Comparison of ENCODE assay signal across 23 cellular contexts in genomic region chr2:15365411-15365810, GRCh38.
"Had no signal": no experiment of that assay in that cellular context is flagged by ENCODE, and none has a peak within 500 bp of the region (broad histone marks: within the 10 kb centered on the region; RNA-seq: fewer than 3 reads in every experiment).

No MANE protein-coding gene starts in this region.

- H3K4me1 ChIP-seq: prostate gland, sigmoid colon, tibial nerve, upper lobe of left lung had no signal

- H3K36me3 ChIP-seq: prostate gland, thoracic aorta had no signal

- FAIRE-seq: endometrium, keratinocyte, urothelium cell line had no signal

- H3K27ac ChIP-seq: neutrophil, prostate gland, sigmoid colon, spleen, thoracic aorta, tibial nerve, upper lobe of left lung had no signal

- H3K27me3 ChIP-seq: neutrophil, sigmoid colon, spleen, tibial nerve, upper lobe of left lung had no signal

- DNase-seq: cerebellar nuclear complex; cortex of kidney; effector memory CD8-positive, alpha-beta T cell; foreskin melanocyte; head of caudate nucleus; mesenchymal stem cell; mucosa of descending colon; naive B cell; right cardiac atrium; sigmoid colon; spleen; stimulated activated naive B cell treated with anti-CD40 and anti-IgM and Interleukin-4, amounts not matched to agents 10 μg/mL and 1 μg/mL and 100 μg/mL, for 72 hours; upper lobe of left lung had no signal

- H3K9me3 ChIP-seq: mucosa of descending colon, neutrophil, prostate gland, sigmoid colon, spleen, thoracic aorta, tibial nerve, upper lobe of left lung had no signal

- H3K4me3 ChIP-seq: mucosa of descending colon, prostate gland, sigmoid colon, spleen, thoracic aorta, tibial nerve, upper lobe of left lung had no signal

- ATAC-seq: effector memory CD8-positive, alpha-beta T cell; esophagus mucosa; left lobe of liver; mucosa of descending colon; natural killer cell treated with Interleukin-12 subunit alpha and Interleukin-12 subunit beta and Interleukin-15 and Interleukin-18, amount 100 ng/mL, for 72 hours; right cardiac atrium; stimulated activated naive B cell treated with anti-CD40 and anti-IgM and Interleukin-4, amounts not matched to agents 10 μg/mL and 1 μg/mL and 100 μg/mL, for 72 hours had no signal
